In the genomic region with DNA sequence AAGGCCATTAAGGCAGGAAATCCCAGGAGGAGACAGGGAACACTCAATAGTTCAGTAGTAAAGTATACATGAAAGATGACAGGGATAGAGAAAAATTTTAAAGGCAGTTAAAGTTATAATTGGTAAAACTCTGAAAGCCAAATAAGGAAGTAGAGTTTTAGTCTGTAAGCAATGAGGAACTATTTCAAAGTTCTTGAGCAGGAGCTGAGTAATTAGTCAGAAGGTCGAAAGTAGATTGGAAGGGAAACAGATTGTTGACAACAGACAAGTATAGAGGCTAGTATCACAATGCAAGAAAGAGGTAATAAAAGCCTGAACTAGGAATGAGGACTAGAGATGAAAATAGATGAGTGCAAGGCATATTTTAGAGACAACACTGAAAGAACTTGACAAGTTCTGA, we compare ENCODE assay signal across 12 cellular contexts.
DNase-seq lines count a peak whose midpoint lies in the region; ATAC-seq and TF ChIP-seq lines count a peak whose summit lies in the region.
"Had no signal": no experiment of that assay in that cellular context is flagged by ENCODE, and none has a peak within 500 bp of the region (broad histone marks: within the 10 kb centered on the region; RNA-seq: fewer than 3 reads in every experiment).

No MANE protein-coding gene starts in this region.

- H3F3A ChIP-seq in smooth muscle cell (ENCODE audit: low read depth) = no peaks in the 10 kb centered on the region

- intact Hi-C loops in ascending aorta (cut with DNase I) = no loop called here

- CTCF ChIA-PET in activated CD4-positive, alpha-beta T cell treated with anti-CD3 and anti-CD28 coated beads, Interleukin-2, amount 10 ng/mL, durations not matched to agents 7 days and 5 days (lab: Charles Lee) = interaction anchor here (0.8 kb wide), 1 partner anchor 44 kb away, joined by 3 read pairs; no protein-coding TSS in a partner anchor

- H3K36me3 Mint-ChIP-seq in activated CD4-positive, alpha-beta T cell treated with anti-CD3 and anti-CD28 coated beads, Interleukin-2, amount 10 ng/mL, durations not matched to agents 7 days and 5 days (ENCODE audit: low read depth) = peaks cover 21% of the 10 kb centered on the region

- no peaks in the 10 kb centered on the region for H3K9me3 ChIP-seq in smooth muscle cell (replicated peaks; ENCODE audit: low read depth)
- H3K9me3 ChIP-seq in ascending aorta = no peaks in the 10 kb centered on the region
- H3K9me3 ChIP-seq: thoracic aorta had no signal

- no peak for TF ChIP-seq CTCF in smooth muscle cell (IDR thresholded peaks at IDR 0.05; ENCODE audit: borderline replicate concordance, insufficient read depth, poor library complexity, severe bottlenecking)
- TF ChIP-seq CTCF in ascending aorta (IDR thresholded peaks at IDR 0.05) = no peak

- peak; percentile 53 for ATAC-seq in GM18502 (IDR thresholded peaks at IDR 0.05; ENCODE audit: poor library complexity, unreplicated experiment)

- H3K36me3 ChIP-seq in smooth muscle cell (ENCODE audit: low read depth) (no peaks in the 10 kb centered on the region), ascending aorta (no peaks in the 10 kb centered on the region)
- H3K36me3 ChIP-seq: thoracic aorta had no signal

- no peak overlapping the region for H3K4me3 Mint-ChIP-seq in activated CD4-positive, alpha-beta T cell treated with anti-CD3 and anti-CD28 coated beads, Interleukin-2, amount 10 ng/mL, durations not matched to agents 7 days and 5 days

- H3K9ac ChIP-seq in smooth muscle cell (ENCODE audit: low read depth) = no peak overlapping the region

- no peaks in the 10 kb centered on the region for H3K4me1 Mint-ChIP-seq in activated CD4-positive, alpha-beta T cell treated with anti-CD3 and anti-CD28 coated beads, Interleukin-2, amount 10 ng/mL, durations not matched to agents 7 days and 5 days

- DNase-seq in M059J (ENCODE audit: low read depth) = peak; percentile 55
- DNase-seq in dedifferentiated amniotic fluid mesenchymal stem cell (ENCODE audit: extremely low spot score) = peak; percentile 31
- DNase-seq in smooth muscle cell (lab: John Stamatoyannopoulos, UW; ENCODE audit: unreplicated experiment) = no peak
- DNase-seq in activated CD4-positive, alpha-beta T cell treated with anti-CD3 and anti-CD28 coated beads, Interleukin-2, amount 10 ng/mL, durations not matched to agents 7 days and 5 days = no peak
- DNase-seq in ascending aorta (ENCODE audit: low spot score in 2 of 2) = no peak
- DNase-seq in DMS79 (lab: John Stamatoyannopoulos, UW) = no peak
- DNase-seq in HT-29 (ENCODE audit: low spot score) = no peak
- DNase-seq: GOT3, NCI-H187 treated with DMSO at 0.1 percent for 48 hours, SW 1271 had no signal

- no peaks in the 10 kb centered on the region for H3K27me3 Mint-ChIP-seq in activated CD4-positive, alpha-beta T cell treated with anti-CD3 and anti-CD28 coated beads, Interleukin-2, amount 10 ng/mL, durations not matched to agents 7 days and 5 days

- H3K27ac ChIP-seq in smooth muscle cell (ENCODE audit: low read depth) = peak overlapping the region; percentile 26
- H3K27ac ChIP-seq in ascending aorta = no peak overlapping the region
- H3K27ac ChIP-seq: thoracic aorta had no signal

- no peak overlapping the region for H2AFZ ChIP-seq in smooth muscle cell (ENCODE audit: low read depth)

- H3K27me3 ChIP-seq in smooth muscle cell (ENCODE audit: low read depth) = no peaks in the 10 kb centered on the region
- H3K27me3 ChIP-seq in ascending aorta = no peaks in the 10 kb centered on the region

- no peaks in the 10 kb centered on the region for H3K79me2 ChIP-seq in smooth muscle cell (ENCODE audit: low read depth)

- H3K9me3 Mint-ChIP-seq in activated CD4-positive, alpha-beta T cell treated with anti-CD3 and anti-CD28 coated beads, Interleukin-2, amount 10 ng/mL, durations not matched to agents 7 days and 5 days = no peaks in the 10 kb centered on the region

- no peak overlapping the region for H3K27ac Mint-ChIP-seq in activated CD4-positive, alpha-beta T cell treated with anti-CD3 and anti-CD28 coated beads, Interleukin-2, amount 10 ng/mL, durations not matched to agents 7 days and 5 days

- no peaks in the 10 kb centered on the region for H4K20me1 ChIP-seq in smooth muscle cell (ENCODE audit: low read depth)

- H3K4me2 ChIP-seq in smooth muscle cell = peak overlapping the region; percentile 34

- no peak overlapping the region for H3K4me3 ChIP-seq in smooth muscle cell
- H3K4me3 ChIP-seq in ascending aorta = no peak overlapping the region
- H3K4me3 ChIP-seq: thoracic aorta had no signal

- POLR2A ChIA-PET in activated CD4-positive, alpha-beta T cell treated with anti-CD3 and anti-CD28 coated beads, Interleukin-2, amount 10 ng/mL, durations not matched to agents 7 days and 5 days (lab: Charles Lee) = no interaction called here

- H3K4me1 ChIP-seq in smooth muscle cell (ENCODE audit: low read depth) (no peaks in the 10 kb centered on the region), ascending aorta (peaks cover 0 to 5% of the 10 kb centered on the region in 2 donors)

- 26% methylated on average over 1 of the region's 1 CpG for WGBS in smooth muscle cell (ENCODE audit: low lambda C conversion rate)

Comparison
In these comparisons a context has a peak if more than half of its experiments do, and no peak if none do; other contexts are left out.
1. DNase-seq: peak in M059J (single experiment) and dedifferentiated amniotic fluid mesenchymal stem cell (single experiment); none in smooth muscle cell (single experiment), activated CD4-positive, alpha-beta T cell treated with anti-CD3 and anti-CD28 coated beads, Interleukin-2, amount 10 ng/mL, durations not matched to agents 7 days and 5 days (single experiment), ascending aorta (0 of 2), DMS79 (single experiment) and HT-29 (single experiment).